6 cellular contexts compared by ENCODE assay signal in genomic region chr19:48713041-48713863, GRCh38. TPM values are rescaled to one million over a fixed set of nuclear protein-coding genes. Genes with fewer than 3 reads are reported as not detected.
DNase-seq lines count a peak whose midpoint lies in the region; ATAC-seq and TF ChIP-seq lines count a peak whose summit lies in the region.

No MANE protein-coding gene starts in this region.

- H3K4me3 Mint-ChIP-seq in T-helper 1 cell treated with Interleukin-12 subunit alpha and Interleukin-12 subunit beta and Interleukin-4 antibody, amounts not matched to agents 30 μg/mL and 1 μg/mL, for 36 hours: peak overlapping the region; percentile 84
- H3K4me3 Mint-ChIP-seq in natural killer cell: peak overlapping the region; percentile 83

- no peaks in the 10 kb centered on the region for H3K27me3 Mint-ChIP-seq in T-helper 1 cell treated with Interleukin-12 subunit alpha and Interleukin-12 subunit beta and Interleukin-4 antibody, amounts not matched to agents 30 μg/mL and 1 μg/mL, for 36 hours (ENCODE audit: low read depth)
- H3K27me3 Mint-ChIP-seq in natural killer cell (ENCODE audit: low read depth in 2 of 2): no peaks in the 10 kb centered on the region

- no peak overlapping the region for H3K27ac Mint-ChIP-seq in T-helper 1 cell treated with Interleukin-12 subunit alpha and Interleukin-12 subunit beta and Interleukin-4 antibody, amounts not matched to agents 30 μg/mL and 1 μg/mL, for 36 hours
- peak overlapping the region; percentile 58 to 68 for H3K27ac Mint-ChIP-seq in natural killer cell

- intact Hi-C loops in natural killer cell (cut with micrococcal nuclease) (no loop called here), posterior cingulate gyrus (cut with DNase I) (loop anchor here (5.0 kb wide), 1 partner anchor 36 kb away; no protein-coding TSS in a partner anchor)

- TF ChIP-seq CTCF in natural killer cell (IDR thresholded peaks at IDR 0.05): no peak

- DNase-seq in T-helper 1 cell: no peak
- DNase-seq in astrocyte of the hippocampus (ENCODE audit: low read depth, low spot score): peak; percentile 42
- DNase-seq in natural killer cell: no peak
- DNase-seq in posterior cingulate gyrus: no peak

- H3K36me3 Mint-ChIP-seq in T-helper 1 cell treated with Interleukin-12 subunit alpha and Interleukin-12 subunit beta and Interleukin-4 antibody, amounts not matched to agents 30 μg/mL and 1 μg/mL, for 36 hours (ENCODE audit: low read depth): no peaks in the 10 kb centered on the region
- H3K36me3 Mint-ChIP-seq in natural killer cell: no peaks in the 10 kb centered on the region

- peaks cover 5% of the 10 kb centered on the region for H3K4me1 Mint-ChIP-seq in T-helper 1 cell treated with Interleukin-12 subunit alpha and Interleukin-12 subunit beta and Interleukin-4 antibody, amounts not matched to agents 30 μg/mL and 1 μg/mL, for 36 hours (ENCODE audit: low read depth)
- H3K4me1 Mint-ChIP-seq in natural killer cell: peaks cover 0 to 25% of the 10 kb centered on the region in 2 donors

- no peaks in the 10 kb centered on the region for H3K9me3 Mint-ChIP-seq in T-helper 1 cell treated with Interleukin-12 subunit alpha and Interleukin-12 subunit beta and Interleukin-4 antibody, amounts not matched to agents 30 μg/mL and 1 μg/mL, for 36 hours
- no peaks in the 10 kb centered on the region for H3K9me3 Mint-ChIP-seq in natural killer cell

- ATAC-seq in natural killer cell (no peak), GM21576 (IDR thresholded peaks at IDR 0.05; ENCODE audit: unreplicated experiment) (no peak)

RNA-seq across cellular contexts. Expression of gene MAMSTR, which starts 6.3 kb away (rescaled TPM):
- total RNA-seq in natural killer cell: 1 to 10 TPM in 1 of 3 donors, under 1 TPM in 2; 0.56 to 1.2 (median 0.98) TPM

RNA-seq across cellular contexts. Expression of gene FUT2, which starts 17.5 kb away (rescaled TPM):
- total RNA-seq in natural killer cell: not detected

RNA-seq across cellular contexts. Expression of gene RASIP1, which starts 27.2 kb away (rescaled TPM):
- total RNA-seq in natural killer cell: not detected

RNA-seq across cellular contexts. Expression of gene IZUMO1, which starts 33.5 kb away (rescaled TPM):
- not detected for total RNA-seq in natural killer cell

RNA-seq across cellular contexts. Expression of gene FUT1, which starts 39.2 kb away (rescaled TPM):
- under 1 TPM in 1 of 3 donors, not detected in 2; 0.18 TPM for total RNA-seq in natural killer cell
